ENCODE assay signal across 1 cellular context in the genomic region with DNA sequence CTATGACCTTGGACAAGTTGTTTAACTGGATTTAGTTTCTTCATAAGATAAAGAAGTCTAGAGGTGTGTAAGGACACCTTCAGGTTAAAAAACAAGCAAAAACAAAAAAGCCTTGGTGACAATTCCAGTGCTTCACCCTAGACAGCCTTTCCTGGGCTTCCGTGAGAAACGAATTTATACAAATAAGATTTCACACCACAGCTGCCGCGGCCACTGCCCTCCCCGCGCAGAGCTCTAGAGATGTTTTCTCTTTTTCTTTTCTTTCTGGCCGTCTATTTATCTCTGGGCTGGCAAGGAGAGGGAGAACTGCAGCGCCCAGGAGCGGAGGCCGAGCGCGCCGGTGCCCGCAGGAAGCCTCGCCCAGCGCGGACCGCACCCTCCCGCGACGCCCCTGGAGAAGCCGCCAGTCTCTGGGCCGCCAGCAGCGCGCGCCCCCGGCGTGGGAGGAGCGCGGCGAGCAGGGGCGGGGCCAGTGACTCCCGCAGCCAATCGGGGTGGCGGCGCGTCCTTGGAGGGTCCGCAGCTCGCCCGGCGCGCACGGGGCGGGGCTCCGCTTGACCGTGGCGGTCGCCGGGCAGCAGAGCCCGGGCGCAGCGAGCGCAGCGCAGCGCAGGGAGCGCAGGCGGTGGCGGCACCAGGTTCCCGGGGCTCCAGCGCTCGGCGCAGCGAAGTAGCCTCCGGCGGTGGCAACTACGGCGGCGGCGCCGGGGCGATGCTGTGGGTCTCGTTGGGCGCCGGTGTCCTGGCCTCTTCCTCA.
TF ChIP-seq lines count a peak whose summit lies in the region.

No MANE protein-coding gene starts in this region.

TF ChIP-seq in WTC11, 78 proteins besides CTCF, POLR2A, EP300 and RAD21 (continued from another document):
- peak; percentile 83 for TF ChIP-seq E2F5 (CRISPR knock-in tag; IDR thresholded peaks at IDR 0.05)
- TF ChIP-seq AFF4 (CRISPR knock-in tag; IDR thresholded peaks at IDR 0.05; ENCODE audit: borderline replicate concordance), result no peak
- no peak for TF ChIP-seq CDX4 (CRISPR knock-in tag; IDR thresholded peaks at IDR 0.05; ENCODE audit: borderline replicate concordance)
- no peak for TF ChIP-seq CBFB (CRISPR knock-in tag; IDR thresholded peaks at IDR 0.05; ENCODE audit: low read depth)
- 0 out of 2 replicates have a peak, but pooled peaks have one; percentile 40 for TF ChIP-seq ZNF423 (CRISPR knock-in tag; IDR thresholded peaks at IDR 0.05)
- no peak for TF ChIP-seq MXD4 (CRISPR knock-in tag; IDR thresholded peaks at IDR 0.05; ENCODE audit: borderline replicate concordance)
- TF ChIP-seq FOXP1 (CRISPR knock-in tag; IDR thresholded peaks at IDR 0.05; ENCODE audit: borderline replicate concordance), result peak; percentile 46; the same call in 1 of the 2 replicates
- TF ChIP-seq ZNF396 (CRISPR knock-in tag; IDR thresholded peaks at IDR 0.05; ENCODE audit: borderline replicate concordance), result no peak
- no peak for TF ChIP-seq FOXJ3 (CRISPR knock-in tag; IDR thresholded peaks at IDR 0.05; ENCODE audit: borderline replicate concordance)
- TF ChIP-seq RELA (CRISPR knock-in tag; IDR thresholded peaks at IDR 0.05; ENCODE audit: borderline replicate concordance), result no peak
- TF ChIP-seq ETV6 (CRISPR knock-in tag; IDR thresholded peaks at IDR 0.05), result peak; percentile 77
- TF ChIP-seq ZNF425 (CRISPR knock-in tag; conservative IDR thresholded peaks at IDR 0.05), result no peak
- TF ChIP-seq ZNF263 (CRISPR knock-in tag; IDR thresholded peaks at IDR 0.05; ENCODE audit: low read depth), result no peak
- TF ChIP-seq ZNF219 (CRISPR knock-in tag; IDR thresholded peaks at IDR 0.05; ENCODE audit: borderline replicate concordance), result no peak
